Comparison of ENCODE assay signal across 27 cellular contexts in genomic region chrX:108420481-108420880, GRCh38. TPM values are rescaled to one million over a fixed set of nuclear protein-coding genes. Genes with fewer than 3 reads are reported as not detected.
"Had no signal": no experiment of that assay in that cellular context is flagged by ENCODE, and none has a peak within 500 bp of the region (broad histone marks: within the 10 kb centered on the region; RNA-seq: fewer than 3 reads in every experiment).

No MANE protein-coding gene starts in this region.

- H3K27ac ChIP-seq: brain microvascular endothelial cell, coronary artery, dorsolateral prefrontal cortex, gastrocnemius medialis, left ventricle myocardium inferior, stomach, tibial artery, WERI-Rb-1 had no signal

- H3K9me3 ChIP-seq: gastrocnemius medialis, left ventricle myocardium inferior, mucosa of descending colon, stomach, tibial artery had no signal

- H3K27me3 ChIP-seq: brain microvascular endothelial cell, stomach, tibial artery had no signal

- H3K4me3 ChIP-seq: coronary artery, dorsolateral prefrontal cortex, gastrocnemius medialis, left ventricle myocardium inferior, lung, mucosa of descending colon, stomach, tibial artery had no signal

- H3K36me3 ChIP-seq: brain microvascular endothelial cell, gastrocnemius medialis, left ventricle myocardium inferior, stomach, tibial artery, WERI-Rb-1 had no signal

- DNase-seq: activated CD4-positive, alpha-beta T cell treated with anti-CD3 and anti-CD28 coated beads for 48 hours; activated CD4-positive, alpha-beta T cell treated with anti-CD3 and anti-CD28 coated beads, Interleukin-2, amount 50 U/mL, for 48 hours; activated CD8-positive, alpha-beta memory T cell treated with anti-CD3 and anti-CD28 coated beads for 24 hours; activated gamma-delta T cell; activated naive CD4-positive, alpha-beta T cell treated with anti-CD3 and anti-CD28 coated beads, Interleukin-2, amount 10 ng/mL, durations not matched to agents 7 days and 5 days; activated naive CD8-positive, alpha-beta T cell treated with anti-CD3 and anti-CD28 coated beads, Interleukin-2, amount 10 ng/mL, durations not matched to agents 7 days and 5 days; activated T-cell treated with anti-CD3 and anti-CD28 coated beads, Interleukin-2, amount 50 U/mL, for 1 hour; brain microvascular endothelial cell; dorsolateral prefrontal cortex; effector memory CD4-positive, alpha-beta T cell; gastrocnemius medialis; glutamatergic neuron; left ventricle myocardium inferior; mesendoderm; mucosa of descending colon; right cardiac atrium; stimulated activated CD4-positive, alpha-beta T cell treated with anti-CD3 and anti-CD28 coated beads, Interleukin-15, amount 100 ng/mL, for 24 hours; stimulated activated CD4-positive, alpha-beta T cell treated with anti-CD3 and anti-CD28 coated beads, Interleukin-2, amount 100 ng/mL, for 24 hours; stimulated activated naive B cell treated with anti-CD40 and anti-IgM and Interleukin-4, amounts not matched to agents 10 μg/mL and 1 μg/mL and 100 μg/mL, for 72 hours; stomach; T-helper 9 cell; tibial artery; WERI-Rb-1 had no signal

- H3K4me1 ChIP-seq: gastrocnemius medialis, left ventricle myocardium inferior, stomach had no signal

RNA-seq across cellular contexts. Expression of gene COL4A6, which starts 17.7 kb away (rescaled TPM):
- total RNA-seq: activated naive CD8-positive, alpha-beta T cell treated with anti-CD3 and anti-CD28 coated beads, Interleukin-2, amount 10 ng/mL, durations not matched to agents 7 days and 5 days; activated T-helper 1 cell treated with anti-CD3 and anti-CD28 coated beads, Interleukin-12 subunit alpha, Interleukin-12 subunit beta, Interleukin-2, Interleukin-4 antibody, amounts not matched to agents 30 ng/mL and 10 ng/mL and 1 ng/mL, durations not matched to agents 14 hours and 24 hours and 36 hours; natural killer cell treated with Interleukin-12 subunit alpha and Interleukin-12 subunit beta and Interleukin-15 and Interleukin-18, amount 100 ng/mL, for 72 hours had no signal

RNA-seq across cellular contexts. Expression of gene COL4A5, which starts 19.2 kb away (rescaled TPM):
- total RNA-seq: activated naive CD8-positive, alpha-beta T cell treated with anti-CD3 and anti-CD28 coated beads, Interleukin-2, amount 10 ng/mL, durations not matched to agents 7 days and 5 days; activated T-helper 1 cell treated with anti-CD3 and anti-CD28 coated beads, Interleukin-12 subunit alpha, Interleukin-12 subunit beta, Interleukin-2, Interleukin-4 antibody, amounts not matched to agents 30 ng/mL and 10 ng/mL and 1 ng/mL, durations not matched to agents 14 hours and 24 hours and 36 hours; natural killer cell treated with Interleukin-12 subunit alpha and Interleukin-12 subunit beta and Interleukin-15 and Interleukin-18, amount 100 ng/mL, for 72 hours had no signal
